20 cellular contexts compared by ENCODE assay signal in the genomic region with DNA sequence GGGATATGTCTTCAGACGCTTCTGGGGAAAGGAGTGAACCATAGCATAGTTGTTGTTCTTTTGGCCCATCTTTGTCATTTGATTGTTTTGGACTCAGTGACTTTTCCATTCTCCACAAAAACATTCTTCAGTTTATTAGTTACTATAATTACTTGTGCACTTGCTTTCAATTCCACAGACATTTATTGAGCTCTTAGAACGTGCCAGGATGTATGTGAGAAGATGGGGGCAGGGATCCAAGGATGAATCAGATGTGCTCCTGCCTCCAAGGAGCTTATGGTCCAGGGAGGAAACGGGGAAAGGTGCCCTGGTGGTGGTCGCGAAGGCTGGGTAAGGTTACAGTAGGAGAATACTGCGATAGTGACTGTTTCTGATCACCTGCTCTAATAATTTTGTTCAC. TPM values are rescaled to one million over a fixed set of nuclear protein-coding genes. Genes with fewer than 3 reads are reported as not detected.
DNase-seq lines count a peak whose midpoint lies in the region; ATAC-seq and TF ChIP-seq lines count a peak whose summit lies in the region.
"Had no signal": no experiment of that assay in that cellular context is flagged by ENCODE, and none has a peak within 500 bp of the region (broad histone marks: within the 10 kb centered on the region; RNA-seq: fewer than 3 reads in every experiment).

No MANE protein-coding gene starts in this region.

- H3K4me2 ChIP-seq in osteoblast (ENCODE audit: insufficient read depth, low read length), result no peak overlapping the region
- H3K4me2 ChIP-seq: A549 had no signal

- no peak overlapping the region for H2AFZ ChIP-seq in osteoblast (ENCODE audit: low read length)
- H2AFZ ChIP-seq: GM23248 had no signal

- peaks cover 2% of the 10 kb centered on the region for H3K27me3 Mint-ChIP-seq in endothelial cell (ENCODE audit: unreplicated experiment)

- DNase-seq in EH (ENCODE audit: low read depth) (peak; percentile 67), endothelial cell (ENCODE audit: low spot score) (no peak), osteoblast (ENCODE audit: insufficient read length, low spot score, missing footprints) (peak; percentile 31), Right ventricle myocardium superior (no peak), cerebellar nuclear complex (lab: John Stamatoyannopoulos, UW) (no peak)
- DNase-seq: 8988T; ACHN; C1 segment of cervical spinal cord; Calu3; CD4-positive, alpha-beta memory T cell; COR-L47; DND-41; EL; GDM1; GM23248; H7; HCEC 1CT had no signal

- intact Hi-C loops in Right ventricle myocardium superior (cut with DNase I), result no loop called here

- H3K27me3 ChIP-seq in osteoblast (ENCODE audit: insufficient read depth, low read length), result no peaks in the 10 kb centered on the region

- no peaks in the 10 kb centered on the region for H3K4me1 Mint-ChIP-seq in endothelial cell (ENCODE audit: unreplicated experiment)
- H3K4me1 Mint-ChIP-seq: CD4-positive, alpha-beta memory T cell had no signal

- H3K4me1 ChIP-seq in osteoblast (ENCODE audit: insufficient read depth, low read length), result no peaks in the 10 kb centered on the region
- H3K4me1 ChIP-seq: A549 had no signal

- peaks cover 6% of the 10 kb centered on the region for H3K36me3 ChIP-seq in osteoblast (ENCODE audit: insufficient read depth, low read length)

- ATAC-seq in Right ventricle myocardium superior (ENCODE audit: poor library complexity), result no peak
- no peak for ATAC-seq in GM21367 (IDR thresholded peaks at IDR 0.05; ENCODE audit: unreplicated experiment)
- ATAC-seq: A549, GM12878 had no signal

- H3K27ac ChIP-seq in osteoblast (ENCODE audit: low read depth, low read length), result no peak overlapping the region
- H3K27ac ChIP-seq: A549, GM23248 had no signal

- H3K4me3 Mint-ChIP-seq in endothelial cell (ENCODE audit: unreplicated experiment), result peak overlapping the region; percentile 13
- H3K4me3 Mint-ChIP-seq: CD4-positive, alpha-beta memory T cell had no signal

- H3K36me3 Mint-ChIP-seq in endothelial cell (ENCODE audit: low read depth, unreplicated experiment), result peaks cover 3% of the 10 kb centered on the region
- H3K36me3 Mint-ChIP-seq: CD4-positive, alpha-beta memory T cell had no signal

- no peaks in the 10 kb centered on the region for H4K20me1 ChIP-seq in osteoblast (ENCODE audit: insufficient read depth, low read length)

- TF ChIP-seq CTCF in endothelial cell (IDR thresholded peaks at IDR 0.05; ENCODE audit: unreplicated experiment) (no peak), osteoblast (IDR thresholded peaks at IDR 0.05; ENCODE audit: extremely low read depth, low read depth, low read length) (no peak)

- no peak overlapping the region for H3K4me3 ChIP-seq in osteoblast (ENCODE audit: insufficient read depth, low read length)
- H3K4me3 ChIP-seq: A549, GM12878, GM23248 had no signal

- H3K9me3 ChIP-seq in osteoblast (ENCODE audit: low read depth, low read length), result no peaks in the 10 kb centered on the region
- H3K9me3 ChIP-seq: A549 had no signal

- no peaks in the 10 kb centered on the region for H3K9me3 Mint-ChIP-seq in endothelial cell (ENCODE audit: unreplicated experiment)
- H3K9me3 Mint-ChIP-seq: CD4-positive, alpha-beta memory T cell had no signal

- H3K79me2 ChIP-seq in osteoblast (ENCODE audit: insufficient read depth, low read length), result no peaks in the 10 kb centered on the region

- no peak overlapping the region for H3K27ac Mint-ChIP-seq in endothelial cell (ENCODE audit: unreplicated experiment)

RNA-seq across cellular contexts. Expression of a gene that starts 6.9 kb away (rescaled TPM):
- total RNA-seq in endothelial cell (ENCODE audit: unreplicated experiment) (2.1 TPM), osteoblast (2.5 and 3.8 TPM in 2 replicates), Right ventricle myocardium superior (503 TPM)
- total RNA-seq: CD4-positive, alpha-beta memory T cell; GM12878 had no signal

RNA-seq across cellular contexts. Expression of a gene that starts 22.9 kb away (rescaled TPM):
- total RNA-seq in endothelial cell (ENCODE audit: unreplicated experiment) (23.8 TPM), osteoblast (19.4 and 22.1 TPM in 2 replicates), Right ventricle myocardium superior (15.6 TPM)

RNA-seq across cellular contexts. Expression of a gene that starts 48.4 kb away (rescaled TPM):
- total RNA-seq in endothelial cell (ENCODE audit: unreplicated experiment) (not detected), osteoblast (under 0.01 and 0.29 TPM in 2 replicates), Right ventricle myocardium superior (2.6 TPM)
- total RNA-seq: CD4-positive, alpha-beta memory T cell; GM12878 had no signal

RNA-seq across cellular contexts. Expression of a gene that starts 49.2 kb away (rescaled TPM):
- total RNA-seq in endothelial cell (ENCODE audit: unreplicated experiment), result 53.4 TPM
- total RNA-seq in osteoblast, result 60.4 and 65.9 TPM in 2 replicates
- 165 TPM for total RNA-seq in Right ventricle myocardium superior

Comparison
In these comparisons a context has a peak if more than half of its experiments do, and no peak if none do; other contexts are left out.
1. DNase-seq: peak in EH (single experiment) and osteoblast (single experiment); none in endothelial cell (single experiment), Right ventricle myocardium superior (single experiment) and cerebellar nuclear complex (0 of 2).
2. RNA of a gene that starts 6.9 kb away (total RNA-seq): 503 TPM in Right ventricle myocardium superior (single experiment); 2.5 to 3.8 TPM in osteoblast and 2.1 TPM in endothelial cell (single experiment); every median in the first group is over 100 times any median in the second.